ENCODE assay signal across 26 cellular contexts in genomic region chr15:25609371-25609770, GRCh38.
"Had no signal": no experiment of that assay in that cellular context is flagged by ENCODE, and none has a peak within 500 bp of the region (broad histone marks: within the 10 kb centered on the region; RNA-seq: fewer than 3 reads in every experiment).

No MANE protein-coding gene starts in this region.

- H3K36me3 ChIP-seq: brain microvascular endothelial cell, esophagus squamous epithelium, WERI-Rb-1 had no signal

- ATAC-seq: activated CD4-positive, CD25-positive, alpha-beta regulatory T cell treated with anti-CD3 and anti-CD28 coated beads, Interleukin-2, amount 50 U/mL, for 24 hours; activated CD8-positive, alpha-beta T cell treated with anti-CD3 and anti-CD28 coated beads for 36 hours; activated T-cell treated with anti-CD3 and anti-CD28 coated beads, Interleukin-2, amount 50 U/mL, for 4 hours; activated T-helper 17 cell treated with anti-CD3 and anti-CD28 coated beads, Interleukin-2, amount 50 U/mL, for 72 hours; T-helper 17 cell had no signal

- H3K27ac ChIP-seq: brain microvascular endothelial cell, coronary artery, dorsolateral prefrontal cortex, esophagus squamous epithelium, WERI-Rb-1 had no signal

- H3K4me3 ChIP-seq: coronary artery, dorsolateral prefrontal cortex, esophagus squamous epithelium had no signal

- H3K4me1 ChIP-seq: esophagus squamous epithelium had no signal

- H3K27me3 ChIP-seq: brain microvascular endothelial cell, dorsolateral prefrontal cortex, esophagus squamous epithelium had no signal

- H3K9me3 ChIP-seq: esophagus squamous epithelium had no signal

- DNase-seq: activated B cell treated with CpG ODN at 0.5 μM for 24 hours; activated CD4-positive, alpha-beta T cell treated with anti-CD3 and anti-CD28 coated beads for 48 hours; activated CD4-positive, alpha-beta T cell treated with anti-CD3 and anti-CD28 coated beads, Interleukin-2, amount 50 U/mL, for 1 hour; activated CD4-positive, alpha-beta T cell treated with anti-CD3 and anti-CD28 coated beads, Interleukin-2, amount 50 U/mL, for 48 hours; activated CD8-positive, alpha-beta memory T cell treated with anti-CD3 and anti-CD28 coated beads for 24 hours; activated CD8-positive, alpha-beta T cell treated with anti-CD3 and anti-CD28 coated beads for 36 hours; activated effector memory CD4-positive, alpha-beta T cell treated with Interleukin-2 at 50 U/mL for 16 hours; activated gamma-delta T cell treated with Interleukin-2 at 50 U/mL for 16 hours; activated naive CD4-positive, alpha-beta T cell treated with anti-CD3 and anti-CD28 coated beads, Interleukin-2, amount 50 U/mL, for 16 hours; activated naive CD4-positive, alpha-beta T cell treated with Interleukin-2 at 50 U/mL for 16 hours; activated T-cell treated with anti-CD3 and anti-CD28 coated beads, Interleukin-2, amount 50 U/mL, for 4 hours; amniotic stem cell; anterior cingulate cortex; brain microvascular endothelial cell; dorsolateral prefrontal cortex; effector memory CD4-positive, alpha-beta T cell; endodermal cell; esophagus squamous epithelium; foreskin fibroblast; T-helper 1 cell; T-helper 17 cell; T1000; WERI-Rb-1 had no signal
